8 cellular contexts compared by ENCODE assay signal in genomic region chr7:107150375-107151073, GRCh38. TPM values are rescaled to one million over a fixed set of nuclear protein-coding genes. Genes with fewer than 3 reads are reported as not detected.
DNase-seq lines count a peak whose midpoint lies in the region; ATAC-seq and TF ChIP-seq lines count a peak whose summit lies in the region.

No MANE protein-coding gene starts in this region.

- no peak for ATAC-seq in HG02610 (IDR thresholded peaks at IDR 0.05; ENCODE audit: unreplicated experiment)

- H2AFZ ChIP-seq in OCI-LY1 (ENCODE audit: low read length), result no peak overlapping the region
- no peak overlapping the region for H2AFZ ChIP-seq in neuronal stem cell (ENCODE audit: low read length)

- no peak for TF ChIP-seq EP300 in suprapubic skin (IDR thresholded peaks at IDR 0.05)

- no peaks in the 10 kb centered on the region for H4K20me1 ChIP-seq in OCI-LY1 (ENCODE audit: insufficient read depth, low read length)

- POLR2A ChIA-PET in BJ (lab: Charles Lee), result no interaction called here

- H3K18ac ChIP-seq in neuronal stem cell (ENCODE audit: low read length), result no peak overlapping the region

- H2BK5ac ChIP-seq in neuronal stem cell (ENCODE audit: low read length), result no peak overlapping the region

- H4K91ac ChIP-seq in neuronal stem cell (ENCODE audit: low read depth, low read length, poor library complexity), result no peak overlapping the region

- H3F3A ChIP-seq in OCI-LY1 (ENCODE audit: insufficient read depth, low read length), result no peaks in the 10 kb centered on the region

- no peak overlapping the region for H3K23ac ChIP-seq in neuronal stem cell (ENCODE audit: low read depth, low read length, poor library complexity)

- H3K4me1 ChIP-seq in OCI-LY1 (ENCODE audit: insufficient read depth, low read length, severe bottlenecking) (peaks cover 7% of the 10 kb centered on the region), esophagus squamous epithelium (peaks cover 0 to 12% (median 0%) of the 10 kb centered on the region in 3 donors), neuronal stem cell (ENCODE audit: control insufficient read depth in 2 of 2, insufficient read depth in 1 of 2, low read depth in 1 of 2, low read length in 2 of 2) (no peaks in the 10 kb centered on the region), suprapubic skin (peaks cover 7% of the 10 kb centered on the region)

- CTCF ChIA-PET in BJ (lab: Yijun Ruan, JAX), result interaction anchor here (0.6 to 7.7 kb wide), 19 partner anchors 11 to 1086 kb away, joined by 3 to 133 read pairs (median 4); partner anchors contain the start of gene HBP1

- no peaks in the 10 kb centered on the region for H3K36me3 ChIP-seq in BJ (ENCODE audit: control insufficient read depth, insufficient read depth, low read length)
- H3K36me3 ChIP-seq in OCI-LY1 (ENCODE audit: insufficient read depth, low read length), result no peaks in the 10 kb centered on the region
- H3K36me3 ChIP-seq in esophagus squamous epithelium, result peaks cover 0 to 5% (median 0%) of the 10 kb centered on the region in 3 donors
- peaks cover 0 to 2% of the 10 kb centered on the region in 2 donors for H3K36me3 ChIP-seq in neuronal stem cell (replicated peaks in 1 of 2; ENCODE audit: control insufficient read depth in 2 of 2, insufficient read depth in 2 of 2, low read length in 2 of 2)
- H3K36me3 ChIP-seq in suprapubic skin, result no peaks in the 10 kb centered on the region

- H3K79me1 ChIP-seq in neuronal stem cell (ENCODE audit: low read depth, low read length), result no peaks in the 10 kb centered on the region

- H3K14ac ChIP-seq in neuronal stem cell (ENCODE audit: low read length), result no peak overlapping the region

- intact Hi-C loops in esophagus squamous epithelium (cut with DNase I), result loop anchor here (5.0 to 10.0 kb wide), 2 partner anchors 358 to 574 kb away; no protein-coding TSS in a partner anchor

- H3K4me2 ChIP-seq in OCI-LY1 (ENCODE audit: low read length) (no peak overlapping the region), neuronal stem cell (ENCODE audit: insufficient read depth, low read length, poor library complexity, severe bottlenecking) (no peak overlapping the region)

- 20 to 22% methylated on average over 4 of the region's 4 CpGs for WGBS in esophagus squamous epithelium, 2 donors
- WGBS in neuronal stem cell (ENCODE audit: extremely low coverage in 2 of 2, insufficient read length in 2 of 2, insufficient replicate concordance in 1 of 2), 2 donors, result no CpG with 5 or more reads among the region's 4 CpGs
- WGBS in suprapubic skin, result 23% methylated on average over 4 of the region's 4 CpGs

- H3K27ac ChIP-seq in HL-60 (replicated peaks) (no peak overlapping the region), OCI-LY1 (ENCODE audit: low read depth, low read length, poor library complexity, severe bottlenecking) (no peak overlapping the region), esophagus squamous epithelium (no peak overlapping the region), neuronal stem cell (replicated peaks; ENCODE audit: low read length) (no peak overlapping the region), suprapubic skin (no peak overlapping the region)

- no peak overlapping the region for H2BK12ac ChIP-seq in neuronal stem cell (ENCODE audit: low read length)

- DNase-seq in BJ (ENCODE audit: low read depth) (peak; percentile 21), HL-60 (ENCODE audit: low read depth in 1 of 2, low spot score in 1 of 2) (peak in 1 of 2 experiments; percentile 60), esophagus squamous epithelium (lab: John Stamatoyannopoulos, UW) (no peak), neuronal stem cell (ENCODE audit: low spot score) (peak; percentile 51), suprapubic skin (ENCODE audit: low spot score in 2 of 2) (peak; percentile 82 to 86)
- DNase-seq in activated CD8-positive, alpha-beta memory T cell treated with anti-CD3 and anti-CD28 coated beads, Interleukin-2, amount 50 U/mL, for 48 hours, result peak; percentile 87

- H3K9ac ChIP-seq in OCI-LY1 (ENCODE audit: low read length) (no peak overlapping the region), neuronal stem cell (ENCODE audit: low read depth, low read length, poor library complexity) (no peak overlapping the region)

- TF ChIP-seq CTCF in BJ (IDR thresholded peaks at IDR 0.05; ENCODE audit: insufficient read depth, low read depth, low read length) (peak; percentile 51), HL-60 (IDR thresholded peaks at IDR 0.05; ENCODE audit: insufficient read depth, low read length) (peak; percentile 0), OCI-LY1 (IDR thresholded peaks at IDR 0.05; ENCODE audit: low read length) (peak; percentile 84), esophagus squamous epithelium (IDR thresholded peaks at IDR 0.05) (peak; percentile 44 to 66 (median 56)), suprapubic skin (IDR thresholded peaks at IDR 0.05) (peak; percentile 44 to 50)

- H2BK120ac ChIP-seq in neuronal stem cell (ENCODE audit: low read depth, low read length), result no peak overlapping the region

- H3K9me3 ChIP-seq in OCI-LY1 (ENCODE audit: low read length) (no peaks in the 10 kb centered on the region), esophagus squamous epithelium (no peaks in the 10 kb centered on the region), neuronal stem cell (replicated peaks in 1 of 2; ENCODE audit: control insufficient read depth in 2 of 2, insufficient read depth in 1 of 2, low read depth in 1 of 2, low read length in 2 of 2) (no peaks in the 10 kb centered on the region), suprapubic skin (no peaks in the 10 kb centered on the region)

- no peaks in the 10 kb centered on the region for H3K79me2 ChIP-seq in OCI-LY1 (ENCODE audit: insufficient read depth, low read length)

- TF ChIP-seq POLR2A in esophagus squamous epithelium (IDR thresholded peaks at IDR 0.05), result no peak
- TF ChIP-seq POLR2A in suprapubic skin (IDR thresholded peaks at IDR 0.05), result no peak

- no peak overlapping the region for H2BK15ac ChIP-seq in neuronal stem cell (ENCODE audit: low read length)

- H3K4ac ChIP-seq in neuronal stem cell (ENCODE audit: low read length), result no peak overlapping the region

- no peaks in the 10 kb centered on the region for H3K27me3 ChIP-seq in BJ (ENCODE audit: control insufficient read depth, insufficient read depth, low read length)
- H3K27me3 ChIP-seq in HL-60 (ENCODE audit: insufficient read depth, poor library complexity, severe bottlenecking), result no peaks in the 10 kb centered on the region
- H3K27me3 ChIP-seq in OCI-LY1 (ENCODE audit: insufficient read depth, low read length), result no peaks in the 10 kb centered on the region
- no peaks in the 10 kb centered on the region for H3K27me3 ChIP-seq in esophagus squamous epithelium
- no peaks in the 10 kb centered on the region for H3K27me3 ChIP-seq in neuronal stem cell (ENCODE audit: control insufficient read depth in 3 of 3, insufficient read depth in 3 of 3, low read depth in 1 of 3, low read length in 3 of 3)
- H3K27me3 ChIP-seq in suprapubic skin, result no peaks in the 10 kb centered on the region

- H3K9me2 ChIP-seq in OCI-LY1 (ENCODE audit: low read depth, low read length), result no peaks in the 10 kb centered on the region

- H3K4me3 ChIP-seq in BJ (ENCODE audit: low read depth, low read length) (no peak overlapping the region), HL-60 (replicated peaks; ENCODE audit: insufficient read depth, low read length) (no peak overlapping the region), OCI-LY1 (ENCODE audit: low read depth, low read length, poor library complexity, severe bottlenecking) (no peak overlapping the region), esophagus squamous epithelium (no peak overlapping the region), neuronal stem cell (ENCODE audit: low read length in 2 of 2) (no peak overlapping the region), suprapubic skin (no peak overlapping the region)

- H4K8ac ChIP-seq in neuronal stem cell (ENCODE audit: low read depth, low read length), result no peak overlapping the region

- no peak overlapping the region for H2AK5ac ChIP-seq in neuronal stem cell (ENCODE audit: low read depth, low read length)

RNA-seq across cellular contexts. Expression of gene HBP1, which starts 18.3 kb away (rescaled TPM):
- polyA plus RNA-seq in BJ (2011; rRNA removed), result 49.9 and 78.7 TPM in 2 replicates
- 46.0 and 54.4 TPM in 2 replicates for polyA minus RNA-seq in BJ (2011; rRNA and poly(A)+ RNA removed)
- 100 to 1,000 TPM in 1 of 4 donors, 10 to 100 TPM in 3; 51.5 to 108 (median 69.7) TPM for total RNA-seq in esophagus squamous epithelium
- 31.0 TPM for polyA plus RNA-seq in neuronal stem cell (2013, experiment 1 of 2)
- 31.0 TPM for polyA plus RNA-seq in neuronal stem cell (2013, experiment 2 of 2)
- total RNA-seq in suprapubic skin, result 100 to 1,000 TPM; 101 to 207 (median 138) TPM

Comparison
In these comparisons a context has a peak if more than half of its experiments do, and no peak if none do; other contexts are left out.
1. CTCF ChIP-seq: peak in every context shown above with its lines; median percentile 84 in OCI-LY1; 56 in esophagus squamous epithelium; 51 in BJ; 47 in suprapubic skin; 0 in HL-60.